ENCODE assay signal across 24 cellular contexts in the genomic region with DNA sequence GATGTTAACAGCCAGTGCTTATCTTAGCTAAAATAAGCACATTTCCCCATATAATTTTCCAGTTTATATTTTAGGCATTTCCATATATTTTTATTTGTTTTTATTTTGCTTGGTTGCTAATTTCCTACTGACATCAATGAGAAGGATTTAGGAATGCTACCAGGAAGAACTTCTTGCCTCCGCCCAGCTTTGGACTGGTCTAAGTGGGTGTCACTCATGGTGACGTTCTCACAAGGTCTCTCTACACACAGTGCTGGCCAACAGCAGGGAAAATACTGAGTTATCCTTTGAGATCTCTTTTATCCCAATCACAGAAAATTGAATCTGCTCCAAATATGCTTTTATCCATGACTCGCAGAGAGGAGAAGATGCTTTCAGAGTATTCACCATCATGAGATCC. TPM values are rescaled to one million over a fixed set of nuclear protein-coding genes. Genes with fewer than 3 reads are reported as not detected.
DNase-seq lines count a peak whose midpoint lies in the region; ATAC-seq and TF ChIP-seq lines count a peak whose summit lies in the region.
"Had no signal": no experiment of that assay in that cellular context is flagged by ENCODE, and none has a peak within 500 bp of the region (broad histone marks: within the 10 kb centered on the region; RNA-seq: fewer than 3 reads in every experiment).

No MANE protein-coding gene starts in this region.

- no peaks in the 10 kb centered on the region; a peak in 1 of 4 replicates for H3K4me1 ChIP-seq in SK-N-SH (ENCODE audit: control insufficient read depth in 1 of 2, insufficient read depth in 2 of 2, low read depth in 1 of 2, low read length in 1 of 2)
- H3K4me1 ChIP-seq in naive thymus-derived CD4-positive, alpha-beta T cell (ENCODE audit: control insufficient read depth in 2 of 2, insufficient read depth in 2 of 2, low read length in 2 of 2): no peaks in the 10 kb centered on the region

- CTCF ChIA-PET in activated CD4-positive, alpha-beta memory T cell treated with anti-CD3 and anti-CD28 coated beads, Interleukin-2, amount 10 ng/mL, durations not matched to agents 7 days and 5 days (lab: Charles Lee): interaction anchor here (0.8 to 1.5 kb wide), 3 partner anchors 12 to 156 kb away, joined by 3 to 4 read pairs (median 4); no protein-coding TSS in a partner anchor
- CTCF ChIA-PET in activated CD4-positive, alpha-beta memory T cell treated with anti-CD3 and anti-CD28 coated beads for 36 hours (lab: Charles Lee): no interaction called here
- CTCF ChIA-PET in SK-N-SH (lab: Yijun Ruan, JAX): interaction anchor here (0.7 to 1.0 kb wide), 2 partner anchors 77 to 156 kb away, joined by 3 read pairs; no protein-coding TSS in a partner anchor
- CTCF ChIA-PET in naive thymus-derived CD4-positive, alpha-beta T cell (lab: Charles Lee): no interaction called here

- H4K20me1 ChIP-seq in SK-N-SH (ENCODE audit: insufficient read depth): no peaks in the 10 kb centered on the region

- POLR2A ChIA-PET in activated CD4-positive, alpha-beta memory T cell treated with anti-CD3 and anti-CD28 coated beads, Interleukin-2, amount 10 ng/mL, durations not matched to agents 7 days and 5 days (lab: Charles Lee): interaction anchor here (1.2 to 2.1 kb wide), 4 partner anchors 10 to 13 kb away, joined by 3 to 8 read pairs (median 4); a partner anchor contains a TSS
- POLR2A ChIA-PET in activated CD4-positive, alpha-beta memory T cell treated with anti-CD3 and anti-CD28 coated beads for 36 hours (lab: Charles Lee): no interaction called here
- POLR2A ChIA-PET in SK-N-SH (lab: Yijun Ruan, JAX): no interaction called here
- POLR2A ChIA-PET in naive thymus-derived CD4-positive, alpha-beta T cell (lab: Charles Lee): interaction anchor here (1.2 to 1.4 kb wide), 2 partner anchors 15 to 28 kb away, joined by 3 read pairs; no protein-coding TSS in a partner anchor

- peak overlapping the region; percentile 33 for H3K27ac Mint-ChIP-seq in activated CD4-positive, alpha-beta memory T cell treated with anti-CD3 and anti-CD28 coated beads, Interleukin-2, amount 10 ng/mL, durations not matched to agents 7 days and 5 days
- H3K27ac Mint-ChIP-seq in activated CD4-positive, alpha-beta memory T cell treated with anti-CD3 and anti-CD28 coated beads for 36 hours: no peak overlapping the region
- H3K27ac Mint-ChIP-seq in naive thymus-derived CD4-positive, alpha-beta T cell: no peak overlapping the region
- no peak overlapping the region for H3K27ac Mint-ChIP-seq in stimulated activated effector memory CD8-positive, alpha-beta T cell treated with anti-CD3 and anti-CD28 coated beads, Interleukin-12 subunit alpha, Interleukin-12 subunit beta, amount 100 ng/mL, for 72 hours
- H3K27ac Mint-ChIP-seq: B cell, CD14-positive monocyte had no signal

- H3K36me3 Mint-ChIP-seq in activated CD4-positive, alpha-beta memory T cell treated with anti-CD3 and anti-CD28 coated beads, Interleukin-2, amount 10 ng/mL, durations not matched to agents 7 days and 5 days (ENCODE audit: low read depth): peaks cover 95% of the 10 kb centered on the region
- H3K36me3 Mint-ChIP-seq in activated CD4-positive, alpha-beta memory T cell treated with anti-CD3 and anti-CD28 coated beads for 36 hours: peaks cover 61% of the 10 kb centered on the region
- H3K36me3 Mint-ChIP-seq in naive thymus-derived CD4-positive, alpha-beta T cell: peaks cover 34 to 88% (median 63%) of the 10 kb centered on the region in 5 donors
- peaks cover 72% of the 10 kb centered on the region for H3K36me3 Mint-ChIP-seq in stimulated activated effector memory CD8-positive, alpha-beta T cell treated with anti-CD3 and anti-CD28 coated beads, Interleukin-12 subunit alpha, Interleukin-12 subunit beta, amount 100 ng/mL, for 72 hours

- 22% methylated on average over 3 of the region's 3 CpGs for WGBS in SK-N-SH (ENCODE audit: low lambda C conversion rate)

- H3K27ac ChIP-seq in SK-N-SH (ENCODE audit: low read depth in 2 of 2, low read length in 1 of 2): 0 out of 4 replicates have a peak overlapping the region, but pooled peaks of 1 of the 2 experiments have one; percentile 27
- H3K27ac ChIP-seq in naive thymus-derived CD4-positive, alpha-beta T cell (ENCODE audit: low read depth, low read length): no peak overlapping the region
- H3K27ac ChIP-seq: 22Rv1, GM23248, KMS-11, RWPE1 had no signal

- no peaks in the 10 kb centered on the region for H3K27me3 ChIP-seq in SK-N-SH (ENCODE audit: insufficient read depth)
- no peaks in the 10 kb centered on the region for H3K27me3 ChIP-seq in naive thymus-derived CD4-positive, alpha-beta T cell (ENCODE audit: control insufficient read depth in 2 of 2, insufficient read depth in 2 of 2, low read length in 2 of 2)

- no peak for TF ChIP-seq CTCF in SK-N-SH (IDR thresholded peaks at IDR 0.05)
- TF ChIP-seq CTCF in fibroblast of mammary gland (conservative IDR thresholded peaks at IDR 0.05; ENCODE audit: control insufficient read depth, insufficient read depth, low read depth, low read length): no peak

- H3K79me2 ChIP-seq in SK-N-SH (ENCODE audit: insufficient read depth): no peaks in the 10 kb centered on the region

- peaks cover 66% of the 10 kb centered on the region for H3K4me1 Mint-ChIP-seq in activated CD4-positive, alpha-beta memory T cell treated with anti-CD3 and anti-CD28 coated beads, Interleukin-2, amount 10 ng/mL, durations not matched to agents 7 days and 5 days
- H3K4me1 Mint-ChIP-seq in activated CD4-positive, alpha-beta memory T cell treated with anti-CD3 and anti-CD28 coated beads for 36 hours (ENCODE audit: low read depth): peaks cover 2% of the 10 kb centered on the region
- H3K4me1 Mint-ChIP-seq in naive thymus-derived CD4-positive, alpha-beta T cell: peaks cover 0 to 64% (median 7%) of the 10 kb centered on the region in 7 donors
- H3K4me1 Mint-ChIP-seq in stimulated activated effector memory CD8-positive, alpha-beta T cell treated with anti-CD3 and anti-CD28 coated beads, Interleukin-12 subunit alpha, Interleukin-12 subunit beta, amount 100 ng/mL, for 72 hours: no peaks in the 10 kb centered on the region
- H3K4me1 Mint-ChIP-seq: B cell, CD14-positive monocyte had no signal

- peaks cover 4% of the 10 kb centered on the region for H3K9me3 Mint-ChIP-seq in activated CD4-positive, alpha-beta memory T cell treated with anti-CD3 and anti-CD28 coated beads, Interleukin-2, amount 10 ng/mL, durations not matched to agents 7 days and 5 days
- H3K9me3 Mint-ChIP-seq in activated CD4-positive, alpha-beta memory T cell treated with anti-CD3 and anti-CD28 coated beads for 36 hours: peaks cover 12% of the 10 kb centered on the region
- peaks cover 0 to 11% (median 2%) of the 10 kb centered on the region in 11 donors for H3K9me3 Mint-ChIP-seq in naive thymus-derived CD4-positive, alpha-beta T cell
- H3K9me3 Mint-ChIP-seq in stimulated activated effector memory CD8-positive, alpha-beta T cell treated with anti-CD3 and anti-CD28 coated beads, Interleukin-12 subunit alpha, Interleukin-12 subunit beta, amount 100 ng/mL, for 72 hours: no peaks in the 10 kb centered on the region

- no peak overlapping the region for H3K4me3 Mint-ChIP-seq in activated CD4-positive, alpha-beta memory T cell treated with anti-CD3 and anti-CD28 coated beads, Interleukin-2, amount 10 ng/mL, durations not matched to agents 7 days and 5 days
- H3K4me3 Mint-ChIP-seq in activated CD4-positive, alpha-beta memory T cell treated with anti-CD3 and anti-CD28 coated beads for 36 hours: no peak overlapping the region
- no peak overlapping the region for H3K4me3 Mint-ChIP-seq in naive thymus-derived CD4-positive, alpha-beta T cell
- H3K4me3 Mint-ChIP-seq in stimulated activated effector memory CD8-positive, alpha-beta T cell treated with anti-CD3 and anti-CD28 coated beads, Interleukin-12 subunit alpha, Interleukin-12 subunit beta, amount 100 ng/mL, for 72 hours: no peak overlapping the region
- H3K4me3 Mint-ChIP-seq: B cell, CD14-positive monocyte had no signal

- H3K9ac ChIP-seq in SK-N-SH: no peak overlapping the region
- H3K9ac ChIP-seq: GM23248, KMS-11 had no signal

- no peak for ATAC-seq in naive thymus-derived CD4-positive, alpha-beta T cell
- ATAC-seq in stimulated activated effector memory CD8-positive, alpha-beta T cell treated with anti-CD3 and anti-CD28 coated beads, Interleukin-12 subunit alpha, Interleukin-12 subunit beta, amount 100 ng/mL, for 72 hours: no peak

- 0 out of 2 replicates have a peak overlapping the region, but pooled peaks have one; percentile 35 for H2AFZ ChIP-seq in SK-N-SH (ENCODE audit: low read depth)
- H2AFZ ChIP-seq: GM23248 had no signal

- DNase-seq in activated CD4-positive, alpha-beta memory T cell treated with anti-CD3 and anti-CD28 coated beads, Interleukin-2, amount 10 ng/mL, durations not matched to agents 7 days and 5 days: no peak
- DNase-seq in activated CD4-positive, alpha-beta memory T cell treated with anti-CD3 and anti-CD28 coated beads for 36 hours: no peak
- DNase-seq in EH (ENCODE audit: low read depth): peak; percentile 63
- no peak for DNase-seq in SK-N-SH
- peak; percentile 18 for DNase-seq in fibroblast of mammary gland (ENCODE audit: low read depth)
- DNase-seq in NCI-H2107 (lab: John Stamatoyannopoulos, UW): no peak
- DNase-seq in naive thymus-derived CD4-positive, alpha-beta T cell: no peak
- DNase-seq in stimulated activated effector memory CD8-positive, alpha-beta T cell treated with anti-CD3 and anti-CD28 coated beads, Interleukin-12 subunit alpha, Interleukin-12 subunit beta, amount 100 ng/mL, for 72 hours (ENCODE audit: low spot score in 2 of 2): no peak
- DNase-seq: Calu3, DMS79 treated with DMSO at 0.1 percent for 48 hours, GM23248, H7, MM.1S, NCI-H1694, NCI-H2029 treated with DMSO at 0.1 percent for 48 hours, NCI-H2227 treated with DMSO at 0.1 percent for 48 hours, NCI-H510A, NCI-H69, SHP77 had no signal

- H3K4me3 ChIP-seq in SK-N-SH (ENCODE audit: low read depth in 2 of 2, low read length in 1 of 2): no peak overlapping the region
- no peak overlapping the region for H3K4me3 ChIP-seq in fibroblast of mammary gland (ENCODE audit: control insufficient read depth, low read depth, low read length)
- no peak overlapping the region for H3K4me3 ChIP-seq in naive thymus-derived CD4-positive, alpha-beta T cell (ENCODE audit: low read length)
- H3K4me3 ChIP-seq: GM23248 had no signal

- H3K4me2 ChIP-seq in SK-N-SH: no peak overlapping the region
- H3K4me2 ChIP-seq: KMS-11 had no signal

- no peaks in the 10 kb centered on the region for H3K9me2 ChIP-seq in SK-N-SH

- no peaks in the 10 kb centered on the region for H3K36me3 ChIP-seq in SK-N-SH (replicated peaks in 1 of 2; ENCODE audit: control insufficient read depth in 1 of 2, insufficient read depth in 2 of 2, low read length in 1 of 2)
- peaks cover 29 to 99% (median 32%) of the 10 kb centered on the region in 3 experiments for H3K36me3 ChIP-seq in naive thymus-derived CD4-positive, alpha-beta T cell (ENCODE audit: control insufficient read depth in 2 of 3, insufficient read depth in 3 of 3, low read length in 3 of 3)

- H3K27me3 Mint-ChIP-seq in activated CD4-positive, alpha-beta memory T cell treated with anti-CD3 and anti-CD28 coated beads, Interleukin-2, amount 10 ng/mL, durations not matched to agents 7 days and 5 days: no peaks in the 10 kb centered on the region
- H3K27me3 Mint-ChIP-seq in activated CD4-positive, alpha-beta memory T cell treated with anti-CD3 and anti-CD28 coated beads for 36 hours: no peaks in the 10 kb centered on the region
- H3K27me3 Mint-ChIP-seq in naive thymus-derived CD4-positive, alpha-beta T cell: no peaks in the 10 kb centered on the region
- H3K27me3 Mint-ChIP-seq: B cell had no signal

- no peak for TF ChIP-seq RAD21 in SK-N-SH (IDR thresholded peaks at IDR 0.05; ENCODE audit: low read length)

- no peak for TF ChIP-seq EP300 in SK-N-SH (IDR thresholded peaks at IDR 0.05; ENCODE audit: borderline replicate concordance in 1 of 2, low read depth in 1 of 2, low read length in 1 of 2)

- intact Hi-C loops in activated CD4-positive, alpha-beta memory T cell treated with anti-CD3 and anti-CD28 coated beads for 36 hours (cut with micrococcal nuclease): no loop called here
- intact Hi-C loops in naive thymus-derived CD4-positive, alpha-beta T cell (cut with micrococcal nuclease): no loop called here

- H3K9me3 ChIP-seq in SK-N-SH: peaks cover 6% of the 10 kb centered on the region; the same call in 1 of the 2 replicates
- H3K9me3 ChIP-seq in naive thymus-derived CD4-positive, alpha-beta T cell (ENCODE audit: control insufficient read depth in 2 of 3, low read length in 3 of 3): no peaks in the 10 kb centered on the region

- peaks cover 4% of the 10 kb centered on the region for H3F3A ChIP-seq in SK-N-SH (replicated peaks; ENCODE audit: insufficient read depth)

RNA-seq across cellular contexts. Expression of a gene that starts 13.2 kb away (rescaled TPM):
- 100 to 1,000 TPM; 682 to 702 TPM for total RNA-seq in activated CD4-positive, alpha-beta memory T cell treated with anti-CD3 and anti-CD28 coated beads, Interleukin-2, amount 10 ng/mL, durations not matched to agents 7 days and 5 days
- total RNA-seq in activated CD4-positive, alpha-beta memory T cell treated with anti-CD3 and anti-CD28 coated beads for 36 hours: 100 to 1,000 TPM; 106 TPM
- polyA plus RNA-seq in SK-N-SH (2012; rRNA removed): 1.6 and 1.9 TPM in 2 replicates
- polyA plus RNA-seq in SK-N-SH (2012; cell fraction: cytosol; rRNA removed): 1.1 TPM in 2 replicates
- 6.9 and 7.6 TPM in 2 replicates for polyA plus RNA-seq in SK-N-SH (2012; cell fraction: nucleus; rRNA removed)
- total RNA-seq in naive thymus-derived CD4-positive, alpha-beta T cell: 100 to 1,000 TPM in 1 of 5 experiments, 10 to 100 TPM in 4; 67.6 to 384 (median 74.5) TPM
- 10 to 100 TPM; 50.2 to 79.8 TPM for polyA plus RNA-seq in naive thymus-derived CD4-positive, alpha-beta T cell

Comparison
In these comparisons a context has a peak if more than half of its experiments do, and no peak if none do; other contexts are left out.
1. CTCF ChIA-PET loops: an anchor here in activated CD4-positive, alpha-beta memory T cell treated with anti-CD3 and anti-CD28 coated beads, Interleukin-2, amount 10 ng/mL, durations not matched to agents 7 days and 5 days (0.8 to 1.5 kb wide) and SK-N-SH (0.7 to 1.0 kb wide); none called in activated CD4-positive, alpha-beta memory T cell treated with anti-CD3 and anti-CD28 coated beads for 36 hours and naive thymus-derived CD4-positive, alpha-beta T cell.
2. POLR2A ChIA-PET loops: an anchor here in activated CD4-positive, alpha-beta memory T cell treated with anti-CD3 and anti-CD28 coated beads, Interleukin-2, amount 10 ng/mL, durations not matched to agents 7 days and 5 days (1.2 to 2.1 kb wide) and naive thymus-derived CD4-positive, alpha-beta T cell (1.2 to 1.4 kb wide); none called in activated CD4-positive, alpha-beta memory T cell treated with anti-CD3 and anti-CD28 coated beads for 36 hours and SK-N-SH.
3. DNase-seq: peak in EH (single experiment) and fibroblast of mammary gland (single experiment); none in activated CD4-positive, alpha-beta memory T cell treated with anti-CD3 and anti-CD28 coated beads, Interleukin-2, amount 10 ng/mL, durations not matched to agents 7 days and 5 days (single experiment), activated CD4-positive, alpha-beta memory T cell treated with anti-CD3 and anti-CD28 coated beads for 36 hours (single experiment), SK-N-SH (single experiment), NCI-H2107 (single experiment), naive thymus-derived CD4-positive, alpha-beta T cell (0 of 9) and stimulated activated effector memory CD8-positive, alpha-beta T cell treated with anti-CD3 and anti-CD28 coated beads, Interleukin-12 subunit alpha, Interleukin-12 subunit beta, amount 100 ng/mL, for 72 hours (0 of 2).